In the genomic region with DNA sequence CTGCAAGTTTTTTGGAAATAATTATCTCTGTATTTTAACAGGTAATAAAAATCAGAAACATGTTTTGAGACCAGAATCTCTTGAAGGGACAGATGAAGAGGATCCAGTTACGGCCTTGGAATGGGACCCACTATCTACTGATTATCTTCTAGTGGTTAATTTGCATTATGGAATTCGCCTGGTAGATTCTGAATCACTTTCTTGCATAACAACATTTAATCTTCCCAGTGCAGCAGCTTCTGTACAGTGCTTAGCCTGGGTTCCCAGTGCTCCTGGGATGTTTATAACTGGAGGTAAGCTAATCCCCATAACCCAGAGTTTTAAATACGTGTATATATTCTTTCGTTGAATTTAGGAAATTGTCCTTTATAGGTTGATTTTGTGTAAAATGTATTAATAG, we compare ENCODE assay signal across 1 cellular context.
TF ChIP-seq lines count a peak whose summit lies in the region.

No MANE protein-coding gene starts in this region.

TF ChIP-seq in SK-N-SH, 30 proteins besides CTCF, POLR2A, EP300 and RAD21 (continued from another document):
- TF ChIP-seq, protein P1, sequence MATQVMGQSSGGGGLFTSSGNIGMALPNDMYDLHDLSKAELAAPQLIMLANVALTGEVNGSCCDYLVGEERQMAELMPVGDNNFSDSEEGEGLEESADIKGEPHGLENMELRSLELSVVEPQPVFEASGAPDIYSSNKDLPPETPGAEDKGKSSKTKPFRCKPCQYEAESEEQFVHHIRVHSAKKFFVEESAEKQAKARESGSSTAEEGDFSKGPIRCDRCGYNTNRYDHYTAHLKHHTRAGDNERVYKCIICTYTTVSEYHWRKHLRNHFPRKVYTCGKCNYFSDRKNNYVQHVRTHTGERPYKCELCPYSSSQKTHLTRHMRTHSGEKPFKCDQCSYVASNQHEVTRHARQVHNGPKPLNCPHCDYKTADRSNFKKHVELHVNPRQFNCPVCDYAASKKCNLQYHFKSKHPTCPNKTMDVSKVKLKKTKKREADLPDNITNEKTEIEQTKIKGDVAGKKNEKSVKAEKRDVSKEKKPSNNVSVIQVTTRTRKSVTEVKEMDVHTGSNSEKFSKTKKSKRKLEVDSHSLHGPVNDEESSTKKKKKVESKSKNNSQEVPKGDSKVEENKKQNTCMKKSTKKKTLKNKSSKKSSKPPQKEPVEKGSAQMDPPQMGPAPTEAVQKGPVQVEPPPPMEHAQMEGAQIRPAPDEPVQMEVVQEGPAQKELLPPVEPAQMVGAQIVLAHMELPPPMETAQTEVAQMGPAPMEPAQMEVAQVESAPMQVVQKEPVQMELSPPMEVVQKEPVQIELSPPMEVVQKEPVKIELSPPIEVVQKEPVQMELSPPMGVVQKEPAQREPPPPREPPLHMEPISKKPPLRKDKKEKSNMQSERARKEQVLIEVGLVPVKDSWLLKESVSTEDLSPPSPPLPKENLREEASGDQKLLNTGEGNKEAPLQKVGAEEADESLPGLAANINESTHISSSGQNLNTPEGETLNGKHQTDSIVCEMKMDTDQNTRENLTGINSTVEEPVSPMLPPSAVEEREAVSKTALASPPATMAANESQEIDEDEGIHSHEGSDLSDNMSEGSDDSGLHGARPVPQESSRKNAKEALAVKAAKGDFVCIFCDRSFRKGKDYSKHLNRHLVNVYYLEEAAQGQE (IDR thresholded peaks at IDR 0.05; ENCODE audit: low read depth, low read length), result no peak
- TF ChIP-seq TCF12 (IDR thresholded peaks at IDR 0.05) (no peak), USF2 (IDR thresholded peaks at IDR 0.05; ENCODE audit: borderline replicate concordance, low read depth, low read length) (no peak), YY1 (IDR thresholded peaks at IDR 0.05; ENCODE audit: low read depth) (no peak)
TF ChIP-seq in SK-N-SH: peak in this region for 0.
